In the genomic region with DNA sequence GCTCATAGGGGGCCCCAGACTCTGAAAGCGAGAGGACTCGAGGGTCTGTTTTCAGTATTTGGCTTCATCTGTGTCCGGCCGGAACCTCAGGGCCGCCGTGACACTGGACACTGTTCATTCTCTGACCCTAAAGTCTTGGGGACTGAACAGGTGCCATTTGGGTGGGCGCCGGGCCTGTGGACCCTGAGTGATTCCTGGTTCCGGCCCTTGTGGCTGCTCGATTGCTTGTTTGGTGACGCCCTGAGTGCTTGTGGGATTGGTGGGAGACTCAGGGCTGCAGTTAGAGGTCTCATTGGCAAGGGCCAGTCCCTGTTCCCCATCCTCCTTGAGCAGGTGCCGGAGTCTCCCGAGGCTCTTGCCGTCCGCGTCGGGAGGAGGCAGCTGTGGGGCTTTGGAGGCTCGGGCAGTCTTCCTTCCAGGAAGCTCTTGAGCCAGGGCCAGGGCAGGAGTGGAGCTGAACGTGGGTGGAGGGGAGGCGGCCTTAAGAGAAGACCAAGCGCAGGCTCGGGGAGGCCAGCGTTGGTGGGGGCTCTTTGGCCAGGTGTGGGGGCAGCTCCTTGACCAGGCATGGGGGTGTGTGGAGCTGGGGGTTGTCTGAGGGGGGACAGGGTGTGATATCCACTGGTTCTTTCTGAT, we compare ENCODE assay signal across 9 cellular contexts. TPM values are rescaled to one million over a fixed set of nuclear protein-coding genes. Genes with fewer than 3 reads are reported as not detected.
A peak's percentile ranks its signal among the peaks of the same experiment; 100 is the strongest.
DNase-seq lines count a peak whose midpoint lies in the region; ATAC-seq and TF ChIP-seq lines count a peak whose summit lies in the region.
"Had no signal": no experiment of that assay in that cellular context is flagged by ENCODE, and none has a peak within 500 bp of the region (broad histone marks: within the 10 kb centered on the region; RNA-seq: fewer than 3 reads in every experiment).

No MANE protein-coding gene starts in this region.

- 34 to 49% methylated on average over 5 to 17 of the region's 23 CpGs for WGBS in body of pancreas, 2 donors

- H3K9ac ChIP-seq in subcutaneous abdominal adipose tissue (ENCODE audit: low read length in 5 of 5), result no peak overlapping the region

- H3K27me3 ChIP-seq in body of pancreas (no peaks in the 10 kb centered on the region), kidney epithelial cell (ENCODE audit: control insufficient read depth, insufficient read depth, low read length) (no peaks in the 10 kb centered on the region), subcutaneous abdominal adipose tissue (ENCODE audit: control insufficient read depth in 5 of 5, insufficient read depth in 4 of 5, low read length in 5 of 5) (no peaks in the 10 kb centered on the region)

- TF ChIP-seq CTCF in body of pancreas (IDR thresholded peaks at IDR 0.05) (no peak), kidney epithelial cell (IDR thresholded peaks at IDR 0.05; ENCODE audit: insufficient read depth, low read length, poor library complexity, severe bottlenecking) (no peak)

- intact Hi-C loops in body of pancreas (cut with DNase I), result no loop called here

- H3K4me1 ChIP-seq in body of pancreas, result peaks cover 44% of the 10 kb centered on the region
- H3K4me1 ChIP-seq in subcutaneous abdominal adipose tissue (ENCODE audit: control insufficient read depth in 5 of 5, insufficient read depth in 5 of 5, low read length in 5 of 5), result peaks cover 18 to 64% (median 56%) of the 10 kb centered on the region in 5 donors

- DNase-seq in NCI-H2227 (lab: John Stamatoyannopoulos, UW; ENCODE audit: unreplicated experiment), result peak; percentile 19
- DNase-seq in NCI-H2227 treated with DMSO at 0.1 percent for 48 hours (lab: John Stamatoyannopoulos, UW), result no peak
- DNase-seq in body of pancreas, result no peak
- DNase-seq in kidney epithelial cell (ENCODE audit: low read depth), result no peak
- no peak for DNase-seq in nucleus accumbens (lab: John Stamatoyannopoulos, UW)
- no peak for DNase-seq in stimulated activated CD4-positive, alpha-beta T cell treated with anti-CD3 and anti-CD28 coated beads, Interleukin-2, amount 100 ng/mL, for 48 hours
- DNase-seq: PC-9 had no signal

- no peaks in the 10 kb centered on the region for H3K9me3 ChIP-seq in body of pancreas
- no peaks in the 10 kb centered on the region for H3K9me3 ChIP-seq in subcutaneous abdominal adipose tissue (ENCODE audit: control insufficient read depth in 5 of 5, low read length in 5 of 5)

- ATAC-seq in body of pancreas (no peak), HG03108 (IDR thresholded peaks at IDR 0.05; ENCODE audit: unreplicated experiment) (no peak)

- H3K27ac ChIP-seq in body of pancreas (peak overlapping the region in 3 of 4 donors; percentile 17 to 100 (median 97)), subcutaneous abdominal adipose tissue (ENCODE audit: low read depth, low read length) (peak overlapping the region; percentile 54)

- no peak overlapping the region for H3K4me3 ChIP-seq in body of pancreas
- H3K4me3 ChIP-seq in kidney epithelial cell (ENCODE audit: low read depth, low read length), result peak overlapping the region; percentile 19
- peak overlapping the region; percentile 27 to 57 (median 32) for H3K4me3 ChIP-seq in subcutaneous abdominal adipose tissue (ENCODE audit: low read depth in 1 of 5, low read length in 5 of 5)
- H3K4me3 ChIP-seq: PC-9 had no signal

- no peak for TF ChIP-seq POLR2A in body of pancreas (IDR thresholded peaks at IDR 0.05)

- H3K36me3 ChIP-seq in body of pancreas (replicated peaks in 1 of 2; ENCODE audit: insufficient read depth in 1 of 2, low read depth in 2 of 2), result peaks cover 26 to 33% of the 10 kb centered on the region in 2 donors
- peaks cover 9% of the 10 kb centered on the region for H3K36me3 ChIP-seq in kidney epithelial cell (ENCODE audit: control insufficient read depth, insufficient read depth, low read length)
- peaks cover 0 to 62% (median 47%) of the 10 kb centered on the region in 5 donors for H3K36me3 ChIP-seq in subcutaneous abdominal adipose tissue (ENCODE audit: control insufficient read depth in 5 of 5, insufficient read depth in 5 of 5, low read length in 5 of 5)

RNA-seq across cellular contexts. Expression of gene PTBP1, which starts 4.7 kb away (rescaled TPM):
- total RNA-seq in body of pancreas, result 100 to 1,000 TPM in 1 of 2 donors, 10 to 100 TPM in 1; 78.9 to 100 TPM
- 268 and 349 TPM in 2 replicates for total RNA-seq in kidney epithelial cell

RNA-seq across cellular contexts. Expression of gene PLPPR3, which starts 19.8 kb away (rescaled TPM):
- total RNA-seq in body of pancreas (not detected), kidney epithelial cell (2.9 and 4.1 TPM in 2 replicates)

RNA-seq across cellular contexts. Expression of gene AZU1, which starts 25.7 kb away (rescaled TPM):
- total RNA-seq in body of pancreas, result under 1 TPM in 1 of 2 donors, not detected in 1; 0.26 TPM
- total RNA-seq in kidney epithelial cell, result not detected in 2 replicates
- total RNA-seq: PC-9 had no signal

RNA-seq across cellular contexts. Expression of gene PRTN3, which starts 38.8 kb away (rescaled TPM):
- under 1 TPM in 1 of 2 donors, not detected in 1; 0.99 TPM for total RNA-seq in body of pancreas
- total RNA-seq in kidney epithelial cell, result not detected in 2 replicates
- total RNA-seq: PC-9 had no signal

RNA-seq across cellular contexts. Expression of gene ELANE, which starts 50.1 kb away (rescaled TPM):
- total RNA-seq in body of pancreas, result not detected
- 0.67 TPM in 1 of 2 replicates, not detected in the other for total RNA-seq in kidney epithelial cell
- total RNA-seq: PC-9 had no signal

Comparison
In these comparisons a context has a peak if more than half of its experiments do, and no peak if none do; other contexts are left out.
1. H3K4me3 ChIP-seq: peak in kidney epithelial cell (single experiment) and subcutaneous abdominal adipose tissue (5 of 5); none in body of pancreas (0 of 2).